ENCODE assay signal across 30 cellular contexts in the genomic region with DNA sequence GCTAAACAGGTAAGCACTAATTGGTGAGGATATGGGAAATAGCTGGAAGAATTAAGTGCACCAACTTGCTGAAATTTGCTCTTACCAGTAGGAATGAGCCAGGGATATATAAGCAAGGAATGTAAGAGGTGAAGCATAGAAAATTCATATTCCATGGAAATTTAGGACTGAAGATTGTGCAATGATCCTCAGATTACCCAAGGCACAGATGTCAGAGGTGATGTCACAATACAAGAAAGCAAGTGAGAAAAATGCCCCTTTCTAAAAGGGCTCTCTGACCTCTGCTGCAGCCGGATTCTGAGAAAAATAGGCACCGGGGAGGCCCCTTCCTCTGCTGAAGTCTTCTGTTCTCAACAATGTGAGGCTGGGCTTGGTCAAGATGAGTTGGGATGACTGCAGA.
"Had no signal": no experiment of that assay in that cellular context is flagged by ENCODE, and none has a peak within 500 bp of the region (broad histone marks: within the 10 kb centered on the region; RNA-seq: fewer than 3 reads in every experiment).

No MANE protein-coding gene starts in this region.

- H3K4me1 ChIP-seq: ascending aorta had no signal

- H3K27me3 ChIP-seq: ascending aorta had no signal

- H3K9me3 ChIP-seq: ascending aorta had no signal

- H3K4me3 ChIP-seq: ascending aorta, cardiac muscle cell had no signal

- H3K36me3 ChIP-seq: ascending aorta, cardiac muscle cell had no signal

- H3K27ac ChIP-seq: ascending aorta, cardiac muscle cell, VCaP had no signal

- DNase-seq: activated B cell treated with CpG ODN at 0.5 μM for 24 hours; activated CD4-positive, alpha-beta memory T cell treated with anti-CD3 and anti-CD28 coated beads for 36 hours; activated CD4-positive, alpha-beta T cell treated with anti-CD3 and anti-CD28 coated beads for 4 hours; activated CD4-positive, alpha-beta T cell treated with anti-CD3 and anti-CD28 coated beads, Interleukin-2, amount 10 ng/mL, durations not matched to agents 24 days and 14 days; activated CD4-positive, alpha-beta T cell treated with anti-CD3 and anti-CD28 coated beads, Interleukin-2, amount 50 U/mL, for 1 hour; activated CD4-positive, alpha-beta T cell treated with anti-CD3 and anti-CD28 coated beads, Interleukin-2, amount 50 U/mL, for 4 hours; activated CD4-positive, CD25-positive, alpha-beta regulatory T cell treated with anti-CD3 and anti-CD28 coated beads, Interleukin-2, amount 50 U/mL, for 72 hours; activated CD8-positive, alpha-beta memory T cell treated with anti-CD3 and anti-CD28 coated beads, Interleukin-2, amount 50 U/mL, for 4 hours; activated CD8-positive, alpha-beta T cell treated with anti-CD3 and anti-CD28 coated beads for 36 hours; activated effector memory CD4-positive, alpha-beta T cell treated with anti-CD3 and anti-CD28 coated beads, Interleukin-2, amount 50 U/mL, for 16 hours; activated gamma-delta T cell treated with Interleukin-2 at 50 U/mL for 16 hours; activated naive CD4-positive, alpha-beta T cell; activated naive CD4-positive, alpha-beta T cell treated with anti-CD3 and anti-CD28 coated beads for 36 hours; activated naive CD4-positive, alpha-beta T cell treated with anti-CD3 and anti-CD28 coated beads, Interleukin-2, amount 50 U/mL, for 16 hours; activated naive CD8-positive, alpha-beta T cell treated with anti-CD3 and anti-CD28 coated beads for 36 hours; activated T-cell treated with anti-CD3 and anti-CD28 coated beads for 4 hours; activated T-cell treated with anti-CD3 and anti-CD28 coated beads, Interleukin-2, amount 50 U/mL, for 1 hour; activated T-cell treated with anti-CD3 and anti-CD28 coated beads, Interleukin-2, amount 50 U/mL, for 4 hours; activated T-cell treated with anti-CD3 and anti-CD28 coated beads, Interleukin-2, amount 50 U/mL, for 72 hours; amygdala; anterior cingulate cortex; central memory CD4-positive, alpha-beta T cell; T-helper 1 cell; T-helper 2 cell; T-helper 9 cell had no signal

- ATAC-seq: activated CD8-positive, alpha-beta T cell treated with anti-CD3 and anti-CD28 coated beads for 36 hours; activated naive CD4-positive, alpha-beta T cell treated with anti-CD3 and anti-CD28 coated beads, Interleukin-2, amount 50 U/mL, for 72 hours; activated T-cell treated with anti-CD3 and anti-CD28 coated beads, Interleukin-2, amount 50 U/mL, for 4 hours; activated T-cell treated with anti-CD3 and anti-CD28 coated beads, Interleukin-2, amount 50 U/mL, for 72 hours; activated T-helper 17 cell treated with anti-CD3 and anti-CD28 coated beads, Interleukin-2, amount 50 U/mL, for 72 hours had no signal
